In the genomic region with DNA sequence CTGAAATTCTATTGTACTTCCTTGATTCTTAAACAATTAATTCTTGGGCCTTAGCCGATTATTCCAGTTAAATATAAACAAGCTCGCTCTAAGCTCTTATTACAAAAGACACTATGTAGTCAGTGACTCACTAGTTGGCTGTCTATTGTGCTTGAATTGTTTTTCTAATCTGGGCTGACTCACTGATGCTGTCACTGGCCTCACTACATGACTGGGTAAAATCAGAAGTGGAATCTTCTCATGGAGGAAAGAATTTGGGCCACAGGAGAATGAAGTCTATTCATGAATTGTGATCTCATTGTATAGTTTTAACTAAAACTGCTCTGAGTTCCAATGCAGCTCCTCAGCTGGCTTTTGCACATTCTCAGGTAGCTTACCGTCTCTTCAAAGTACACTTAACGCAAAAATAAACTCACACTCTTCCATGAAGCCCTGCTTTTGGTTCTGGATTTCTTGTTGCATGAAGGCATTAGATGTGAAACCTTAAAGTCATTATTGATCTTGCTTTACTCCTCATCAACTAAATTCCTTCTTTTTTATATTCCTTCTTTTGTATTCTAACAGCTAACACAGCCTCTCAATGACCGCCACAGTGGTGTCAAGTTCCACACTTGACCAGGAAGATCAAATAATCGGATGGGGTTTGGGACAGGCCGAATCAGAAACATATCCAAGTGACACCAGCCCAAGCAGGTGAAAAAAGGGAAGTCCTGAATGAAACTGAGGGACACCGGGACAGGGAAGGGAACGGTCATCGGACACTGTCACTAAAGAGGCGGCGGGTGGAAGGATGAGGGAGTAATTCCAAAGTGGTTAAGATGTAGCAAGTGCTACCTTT, we compare ENCODE assay signal across 8 cellular contexts.
DNase-seq lines count a peak whose midpoint lies in the region; ATAC-seq and TF ChIP-seq lines count a peak whose summit lies in the region.

No MANE protein-coding gene starts in this region.

- no peak overlapping the region for H2AFZ ChIP-seq in osteoblast (ENCODE audit: low read length)

- POLR2A ChIA-PET in activated CD8-positive, alpha-beta T cell treated with anti-CD3 and anti-CD28 coated beads for 36 hours (lab: Charles Lee): no interaction called here
- POLR2A ChIA-PET in activated CD8-positive, alpha-beta T cell treated with anti-CD3 and anti-CD28 coated beads, Interleukin-2, amount 10 ng/mL, durations not matched to agents 7 days and 5 days (lab: Charles Lee): no interaction called here

- H3K9me3 ChIP-seq in osteoblast (ENCODE audit: low read depth, low read length): no peaks in the 10 kb centered on the region

- no peak overlapping the region for H3K4me3 ChIP-seq in fibroblast of villous mesenchyme (ENCODE audit: low read depth, low read length)
- H3K4me3 ChIP-seq in osteoblast (ENCODE audit: insufficient read depth, low read length): no peak overlapping the region

- no peak overlapping the region for H3K27ac Mint-ChIP-seq in activated CD8-positive, alpha-beta T cell treated with anti-CD3 and anti-CD28 coated beads for 36 hours
- H3K27ac Mint-ChIP-seq in activated CD8-positive, alpha-beta T cell treated with anti-CD3 and anti-CD28 coated beads, Interleukin-2, amount 10 ng/mL, durations not matched to agents 7 days and 5 days: no peak overlapping the region

- no peaks in the 10 kb centered on the region for H3K9me3 Mint-ChIP-seq in activated CD8-positive, alpha-beta T cell treated with anti-CD3 and anti-CD28 coated beads for 36 hours
- no peaks in the 10 kb centered on the region for H3K9me3 Mint-ChIP-seq in activated CD8-positive, alpha-beta T cell treated with anti-CD3 and anti-CD28 coated beads, Interleukin-2, amount 10 ng/mL, durations not matched to agents 7 days and 5 days (ENCODE audit: insufficient read depth)

- peaks cover 3% of the 10 kb centered on the region for H3K27me3 Mint-ChIP-seq in activated CD8-positive, alpha-beta T cell treated with anti-CD3 and anti-CD28 coated beads for 36 hours
- H3K27me3 Mint-ChIP-seq in activated CD8-positive, alpha-beta T cell treated with anti-CD3 and anti-CD28 coated beads, Interleukin-2, amount 10 ng/mL, durations not matched to agents 7 days and 5 days (ENCODE audit: low read depth): peaks cover 12% of the 10 kb centered on the region

- H4K20me1 ChIP-seq in osteoblast (ENCODE audit: insufficient read depth, low read length): peaks cover 11% of the 10 kb centered on the region

- peaks cover 4% of the 10 kb centered on the region for H3K4me1 Mint-ChIP-seq in activated CD8-positive, alpha-beta T cell treated with anti-CD3 and anti-CD28 coated beads for 36 hours (ENCODE audit: low read depth)
- H3K4me1 Mint-ChIP-seq in activated CD8-positive, alpha-beta T cell treated with anti-CD3 and anti-CD28 coated beads, Interleukin-2, amount 10 ng/mL, durations not matched to agents 7 days and 5 days (ENCODE audit: low read depth): no peaks in the 10 kb centered on the region

- H3K36me3 Mint-ChIP-seq in activated CD8-positive, alpha-beta T cell treated with anti-CD3 and anti-CD28 coated beads for 36 hours (ENCODE audit: low read depth): no peaks in the 10 kb centered on the region
- no peaks in the 10 kb centered on the region for H3K36me3 Mint-ChIP-seq in activated CD8-positive, alpha-beta T cell treated with anti-CD3 and anti-CD28 coated beads, Interleukin-2, amount 10 ng/mL, durations not matched to agents 7 days and 5 days (ENCODE audit: low read depth)

- H3K79me2 ChIP-seq in osteoblast (ENCODE audit: insufficient read depth, low read length): peaks cover 13% of the 10 kb centered on the region

- peak overlapping the region; percentile 79 for H3K27ac ChIP-seq in osteoblast (ENCODE audit: low read depth, low read length)

- intact Hi-C loops in activated CD8-positive, alpha-beta T cell treated with anti-CD3 and anti-CD28 coated beads for 36 hours (cut with micrococcal nuclease): no loop called here

- no peak overlapping the region for H3K4me3 Mint-ChIP-seq in activated CD8-positive, alpha-beta T cell treated with anti-CD3 and anti-CD28 coated beads for 36 hours
- no peak overlapping the region for H3K4me3 Mint-ChIP-seq in activated CD8-positive, alpha-beta T cell treated with anti-CD3 and anti-CD28 coated beads, Interleukin-2, amount 10 ng/mL, durations not matched to agents 7 days and 5 days

- H3K4me1 ChIP-seq in osteoblast (ENCODE audit: insufficient read depth, low read length): peaks cover 18% of the 10 kb centered on the region

- peaks cover 73% of the 10 kb centered on the region for H3K36me3 ChIP-seq in osteoblast (ENCODE audit: insufficient read depth, low read length)

- peak overlapping the region; percentile 45 for H3K4me2 ChIP-seq in osteoblast (ENCODE audit: insufficient read depth, low read length)

- peak; percentile 6 for DNase-seq in activated CD8-positive, alpha-beta T cell treated with anti-CD3 and anti-CD28 coated beads for 36 hours
- no peak for DNase-seq in activated CD8-positive, alpha-beta T cell treated with anti-CD3 and anti-CD28 coated beads, Interleukin-2, amount 10 ng/mL, durations not matched to agents 7 days and 5 days
- DNase-seq in SHP77 treated with DMSO at 0.1 percent for 48 hours (lab: John Stamatoyannopoulos, UW) (peak; percentile 76), fibroblast of villous mesenchyme (ENCODE audit: low read depth) (peak; percentile 95), osteoblast (ENCODE audit: insufficient read length, low spot score, missing footprints) (peak; percentile 87), NCI-H1694 (lab: John Stamatoyannopoulos, UW) (no peak), SKM-1 treated with dmso at 0.1 percent for 144 hours (lab: John Stamatoyannopoulos, UW; ENCODE audit: unreplicated experiment) (no peak)

- no peaks in the 10 kb centered on the region for H3K27me3 ChIP-seq in osteoblast (ENCODE audit: insufficient read depth, low read length)

- no peak for TF ChIP-seq CTCF in activated CD8-positive, alpha-beta T cell treated with anti-CD3 and anti-CD28 coated beads for 36 hours (IDR thresholded peaks at IDR 0.05)
- no peak for TF ChIP-seq CTCF in fibroblast of villous mesenchyme (IDR thresholded peaks at IDR 0.05; ENCODE audit: insufficient read depth, low read depth, low read length)
- no peak for TF ChIP-seq CTCF in osteoblast (IDR thresholded peaks at IDR 0.05; ENCODE audit: extremely low read depth, low read depth, low read length)

- peak; percentile 56 for ATAC-seq in activated CD8-positive, alpha-beta T cell treated with anti-CD3 and anti-CD28 coated beads for 36 hours
- no peak for ATAC-seq in activated CD8-positive, alpha-beta T cell treated with anti-CD3 and anti-CD28 coated beads, Interleukin-2, amount 10 ng/mL, durations not matched to agents 7 days and 5 days
- no peak for ATAC-seq in HG02610 (IDR thresholded peaks at IDR 0.05; ENCODE audit: unreplicated experiment)

- CTCF ChIA-PET in activated CD8-positive, alpha-beta T cell treated with anti-CD3 and anti-CD28 coated beads for 36 hours (lab: Charles Lee): interaction anchor here (0.6 to 2.9 kb wide), 5 partner anchors 9 to 130 kb away, joined by 3 to 10 read pairs (median 4); no protein-coding TSS in a partner anchor
- CTCF ChIA-PET in activated CD8-positive, alpha-beta T cell treated with anti-CD3 and anti-CD28 coated beads, Interleukin-2, amount 10 ng/mL, durations not matched to agents 7 days and 5 days (lab: Charles Lee): interaction anchor here (0.9 to 3.4 kb wide), 2 partner anchors 28 to 90 kb away, joined by 3 to 12 read pairs; no protein-coding TSS in a partner anchor

Comparison
In these comparisons a context has a peak if more than half of its experiments do, and no peak if none do; other contexts are left out.
1. DNase-seq: peak in activated CD8-positive, alpha-beta T cell treated with anti-CD3 and anti-CD28 coated beads for 36 hours (single experiment), SHP77 treated with DMSO at 0.1 percent for 48 hours (single experiment), fibroblast of villous mesenchyme (single experiment) and osteoblast (single experiment); none in activated CD8-positive, alpha-beta T cell treated with anti-CD3 and anti-CD28 coated beads, Interleukin-2, amount 10 ng/mL, durations not matched to agents 7 days and 5 days (single experiment), NCI-H1694 (single experiment) and SKM-1 treated with dmso at 0.1 percent for 144 hours (single experiment).